In genomic region chr22:37676691-37677627, GRCh38 we compare ENCODE assay signal across 8 cellular contexts. TPM values are rescaled to one million over a fixed set of nuclear protein-coding genes. Genes with fewer than 3 reads are reported as not detected.
DNase-seq lines count a peak whose midpoint lies in the region; ATAC-seq and TF ChIP-seq lines count a peak whose summit lies in the region.

No MANE protein-coding gene starts in this region.

- no peak for TF ChIP-seq CTCF in lung (IDR thresholded peaks at IDR 0.05; ENCODE audit: control extremely low read depth, extremely low read depth)

- no peaks in the 10 kb centered on the region for H3K27me3 ChIP-seq in lung (ENCODE audit: control insufficient read depth, insufficient read depth)

- TF ChIP-seq POLR2A in GM15510 (IDR thresholded peaks at IDR 0.05; ENCODE audit: borderline replicate concordance, extremely low read depth, insufficient read length): peak; percentile 32

- DNase-seq in NCI-H69 (lab: John Stamatoyannopoulos, UW) (peak; percentile 96), dermis blood vessel endothelial cell (peak; percentile 95), lung (ENCODE audit: low spot score) (peak; percentile 88)
- DNase-seq in activated CD4-positive, alpha-beta T cell treated with anti-CD3 and anti-CD28 coated beads, Interleukin-2, amount 50 U/mL, for 24 hours (ENCODE audit: low read depth in 1 of 2, low spot score in 1 of 2): peak; percentile 86 to 87
- DNase-seq in stimulated activated CD4-positive, alpha-beta T cell treated with anti-CD3 and anti-CD28 coated beads, TNF-alpha, amount 100 ng/mL, for 1 hour (ENCODE audit: low read depth in 3 of 3, low spot score in 1 of 3): peak; percentile 89

- peak overlapping the region; percentile 95 to 97 for H3K27ac ChIP-seq in lung (ENCODE audit: low read depth in 1 of 2, low read length in 1 of 2)

- ATAC-seq in HG02970 (IDR thresholded peaks at IDR 0.05; ENCODE audit: low FRiP score, unreplicated experiment): peak; percentile 42
- peak; percentile 60 for ATAC-seq in lung (ENCODE audit: insufficient read depth, low FRiP score)
- no peak for ATAC-seq in GM21367 (IDR thresholded peaks at IDR 0.05; ENCODE audit: unreplicated experiment)

- H3K4me3 ChIP-seq in lung: peak overlapping the region; percentile 60

- 2% methylated on average over 30 to 46 of the region's 46 CpGs for WGBS in lung, 2 donors

- H3K36me3 ChIP-seq in lung (ENCODE audit: control insufficient read depth in 2 of 2, insufficient read depth in 2 of 2, low read length in 2 of 2): peaks cover 4 to 7% of the 10 kb centered on the region in 2 donors

- H3K4me1 ChIP-seq in lung (ENCODE audit: control insufficient read depth in 2 of 2, insufficient read depth in 2 of 2, low read length in 2 of 2): peaks cover 0 to 6% of the 10 kb centered on the region in 2 donors

- H3K9me3 ChIP-seq in lung (ENCODE audit: control insufficient read depth in 2 of 2, insufficient read depth in 1 of 2, low read length in 1 of 2): no peaks in the 10 kb centered on the region

RNA-seq across cellular contexts. Expression of gene LGALS1, which starts 1.5 kb away (rescaled TPM):
- total RNA-seq in dermis blood vessel endothelial cell (2,321 and 4,948 TPM in 2 replicates), lung (100 to 1,000 TPM; 347 to 797 TPM)
- 1,000 to 10,000 TPM; 1,097 to 1,622 TPM for polyA plus RNA-seq in lung

RNA-seq across cellular contexts. Expression of gene NOL12, which starts 9.2 kb away (rescaled TPM):
- total RNA-seq in dermis blood vessel endothelial cell (22.9 and 23.1 TPM in 2 replicates), lung (10 to 100 TPM; 14.5 to 27.4 TPM)
- polyA plus RNA-seq in lung: 10 to 100 TPM; 31.5 to 37.0 TPM

RNA-seq across cellular contexts. Expression of gene PDXP, which starts 18.4 kb away (rescaled TPM):
- total RNA-seq in dermis blood vessel endothelial cell: 9.0 and 13.3 TPM in 2 replicates
- 1 to 10 TPM; 5.7 to 7.4 TPM for total RNA-seq in lung
- polyA plus RNA-seq in lung: 1 to 10 TPM; 4.4 to 7.3 TPM

RNA-seq across cellular contexts. Expression of gene TRIOBP, which starts 19.9 kb away (rescaled TPM):
- total RNA-seq in dermis blood vessel endothelial cell: 165 and 227 TPM in 2 replicates
- 100 to 1,000 TPM in 1 of 2 donors, 10 to 100 TPM in 1; 99.3 to 105 TPM for total RNA-seq in lung
- polyA plus RNA-seq in lung: 10 to 100 TPM; 37.1 to 70.7 TPM

RNA-seq across cellular contexts. Expression of gene SH3BP1, which starts 37.5 kb away (rescaled TPM):
- total RNA-seq in dermis blood vessel endothelial cell (0.85 and 2.7 TPM in 2 replicates), lung (10 to 100 TPM; 14.8 to 20.2 TPM)
- polyA plus RNA-seq in lung: 10 to 100 TPM; 15.9 to 20.0 TPM
